ENCODE assay signal across 11 cellular contexts in genomic region chrX:43676960-43677582, GRCh38. TPM values are rescaled to one million over a fixed set of nuclear protein-coding genes. Genes with fewer than 3 reads are reported as not detected.
DNase-seq lines count a peak whose midpoint lies in the region; ATAC-seq and TF ChIP-seq lines count a peak whose summit lies in the region.
"Had no signal": no experiment of that assay in that cellular context is flagged by ENCODE, and none has a peak within 500 bp of the region (broad histone marks: within the 10 kb centered on the region; RNA-seq: fewer than 3 reads in every experiment).

No MANE protein-coding gene starts in this region.

- H3K36me3 ChIP-seq in HAP-1 (replicated peaks), result no peaks in the 10 kb centered on the region

- CTCF ChIA-PET in activated CD4-positive, alpha-beta memory T cell treated with anti-CD3 and anti-CD28 coated beads, Interleukin-2, amount 10 ng/mL, durations not matched to agents 7 days and 5 days (lab: Charles Lee), result no interaction called here

- no peaks in the 10 kb centered on the region for H3K4me1 ChIP-seq in HAP-1

- DNase-seq in HAP-1 (ENCODE audit: low spot score in 2 of 2) (peak; percentile 31 to 36), OCI-M1 (lab: John Stamatoyannopoulos, UW) (peak; percentile 1), erythroblast (lab: John Stamatoyannopoulos, UW) (peak; percentile 3 to 66), neural crest cell (ENCODE audit: low read depth, low spot score) (no peak), cerebellar nuclear complex (lab: John Stamatoyannopoulos, UW) (no peak)
- no peak for DNase-seq in activated CD4-positive, alpha-beta memory T cell treated with anti-CD3 and anti-CD28 coated beads, Interleukin-2, amount 10 ng/mL, durations not matched to agents 7 days and 5 days
- DNase-seq: activated effector memory CD4-positive, alpha-beta T cell treated with Interleukin-2 at 50 U/mL for 16 hours; DMS 273 treated with DMSO at 0.1 percent for 48 hours; NCI-H2029; stimulated activated CD4-positive, alpha-beta T cell treated with anti-CD3 and anti-CD28 coated beads, Interleukin-4, amount 100 ng/mL, for 1 hour had no signal

- ATAC-seq in HG03460 (IDR thresholded peaks at IDR 0.05; ENCODE audit: unreplicated experiment), result no peak

- H3K27me3 ChIP-seq in HAP-1 (ENCODE audit: low read depth), result no peaks in the 10 kb centered on the region

- TF ChIP-seq CTCF in neural crest cell (conservative IDR thresholded peaks at IDR 0.05), result no peak

- peaks cover 15% of the 10 kb centered on the region for H3K4me1 Mint-ChIP-seq in neural crest cell
- H3K4me1 Mint-ChIP-seq in activated CD4-positive, alpha-beta memory T cell treated with anti-CD3 and anti-CD28 coated beads, Interleukin-2, amount 10 ng/mL, durations not matched to agents 7 days and 5 days, result no peaks in the 10 kb centered on the region

- H3K27ac Mint-ChIP-seq in neural crest cell (ENCODE audit: unreplicated experiment), result peak overlapping the region; percentile 90
- no peak overlapping the region for H3K27ac Mint-ChIP-seq in activated CD4-positive, alpha-beta memory T cell treated with anti-CD3 and anti-CD28 coated beads, Interleukin-2, amount 10 ng/mL, durations not matched to agents 7 days and 5 days

- H3K27me3 Mint-ChIP-seq in neural crest cell (ENCODE audit: low read depth), result no peaks in the 10 kb centered on the region
- no peaks in the 10 kb centered on the region for H3K27me3 Mint-ChIP-seq in activated CD4-positive, alpha-beta memory T cell treated with anti-CD3 and anti-CD28 coated beads, Interleukin-2, amount 10 ng/mL, durations not matched to agents 7 days and 5 days

- H3K9me3 Mint-ChIP-seq in neural crest cell, result peaks cover 3% of the 10 kb centered on the region
- H3K9me3 Mint-ChIP-seq in activated CD4-positive, alpha-beta memory T cell treated with anti-CD3 and anti-CD28 coated beads, Interleukin-2, amount 10 ng/mL, durations not matched to agents 7 days and 5 days, result no peaks in the 10 kb centered on the region

- TF ChIP-seq POLR2A in erythroblast (IDR thresholded peaks at IDR 0.05; ENCODE audit: low read length), result no peak

- H3K36me3 Mint-ChIP-seq in neural crest cell (ENCODE audit: low read depth), result peaks cover 4% of the 10 kb centered on the region
- H3K36me3 Mint-ChIP-seq in activated CD4-positive, alpha-beta memory T cell treated with anti-CD3 and anti-CD28 coated beads, Interleukin-2, amount 10 ng/mL, durations not matched to agents 7 days and 5 days (ENCODE audit: low read depth), result no peaks in the 10 kb centered on the region

- in situ Hi-C loops in HAP-1 (cut with MboI; ENCODE audit: low sequenced_read_pairs), result no loop called here

- H3K4me3 ChIP-seq in HAP-1, result no peak overlapping the region

- POLR2A ChIA-PET in activated CD4-positive, alpha-beta memory T cell treated with anti-CD3 and anti-CD28 coated beads, Interleukin-2, amount 10 ng/mL, durations not matched to agents 7 days and 5 days (lab: Charles Lee), result no interaction called here

- no peak overlapping the region for H3K4me3 Mint-ChIP-seq in neural crest cell
- H3K4me3 Mint-ChIP-seq in activated CD4-positive, alpha-beta memory T cell treated with anti-CD3 and anti-CD28 coated beads, Interleukin-2, amount 10 ng/mL, durations not matched to agents 7 days and 5 days, result no peak overlapping the region

- no peaks in the 10 kb centered on the region for H3K9me3 ChIP-seq in HAP-1

RNA-seq across cellular contexts. Expression of gene MAOA, which starts 21.0 kb away (rescaled TPM):
- total RNA-seq in neural crest cell, result 0.30 and 0.45 TPM in 2 replicates
- total RNA-seq in activated CD4-positive, alpha-beta memory T cell treated with anti-CD3 and anti-CD28 coated beads, Interleukin-2, amount 10 ng/mL, durations not matched to agents 7 days and 5 days, result 1 to 10 TPM; 2.5 to 6.5 TPM

Comparison
In these comparisons a context has a peak if more than half of its experiments do, and no peak if none do; other contexts are left out.
1. DNase-seq: peak in HAP-1 (2 of 2), OCI-M1 (single experiment) and erythroblast (2 of 2); none in neural crest cell (single experiment), cerebellar nuclear complex (0 of 2) and activated CD4-positive, alpha-beta memory T cell treated with anti-CD3 and anti-CD28 coated beads, Interleukin-2, amount 10 ng/mL, durations not matched to agents 7 days and 5 days (single experiment).